ENCODE assay signal across 17 cellular contexts in the genomic region with DNA sequence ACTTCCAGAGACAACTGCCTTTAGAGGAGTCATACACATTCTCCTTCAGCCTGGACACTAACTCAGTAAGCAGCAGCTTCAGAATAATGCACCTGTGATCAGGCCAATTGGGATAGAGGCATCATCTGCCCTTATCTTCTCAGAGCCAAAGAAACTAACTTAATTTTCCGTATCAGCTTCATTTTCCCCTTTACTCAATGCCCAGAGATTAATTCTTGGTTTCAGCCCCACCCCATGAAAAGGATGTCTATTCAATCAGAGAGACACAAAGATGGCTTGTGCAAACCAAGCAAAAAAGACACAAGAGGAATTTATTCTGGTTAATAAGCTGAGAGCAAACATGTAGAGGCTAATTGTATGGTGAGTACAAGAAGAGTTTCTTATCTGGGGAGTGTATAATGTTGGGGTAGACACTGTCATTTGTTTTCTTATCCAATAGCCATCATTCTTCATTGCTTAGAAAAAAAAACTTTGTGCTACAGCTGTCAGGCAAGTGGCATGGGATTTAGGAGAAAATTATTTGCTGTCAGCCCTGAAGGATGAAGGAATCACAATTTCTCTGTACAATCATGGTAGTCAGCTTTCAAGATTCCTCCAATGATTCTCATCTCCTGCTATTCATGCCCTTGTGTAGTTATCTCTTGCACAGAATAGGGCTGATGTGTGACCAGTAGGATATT. TPM values are rescaled to one million over a fixed set of nuclear protein-coding genes. Genes with fewer than 3 reads are reported as not detected.
DNase-seq lines count a peak whose midpoint lies in the region; ATAC-seq and TF ChIP-seq lines count a peak whose summit lies in the region.
"Had no signal": no experiment of that assay in that cellular context is flagged by ENCODE, and none has a peak within 500 bp of the region (broad histone marks: within the 10 kb centered on the region; RNA-seq: fewer than 3 reads in every experiment).

No MANE protein-coding gene starts in this region.

- no peaks in the 10 kb centered on the region for H3K27me3 Mint-ChIP-seq in WTC11 (ENCODE audit: low read depth)

- H3K27ac Mint-ChIP-seq in WTC11: no peak overlapping the region
- H3K27ac Mint-ChIP-seq: CD14-positive monocyte; CD4-positive, alpha-beta memory T cell; CD4-positive, CD25-positive, alpha-beta regulatory T cell had no signal

- POLR2A ChIA-PET in WTC11 (lab: Charles Lee): no interaction called here

- DNase-seq in NCI-H146 (lab: John Stamatoyannopoulos, UW) (peak; percentile 63), midbrain (lab: John Stamatoyannopoulos, UW) (peak; percentile 2), pons (ENCODE audit: low spot score) (peak; percentile 62), WTC11 (ENCODE audit: low spot score) (no peak), epidermal melanocyte (ENCODE audit: insufficient read length, low spot score) (no peak)
- no peak for DNase-seq in activated CD8-positive, alpha-beta memory T cell treated with anti-CD3 and anti-CD28 coated beads for 24 hours
- DNase-seq: 8988T; ACHN; BE2C; C1 segment of cervical spinal cord; Caco-2; Calu3; CD4-positive, alpha-beta memory T cell; CD4-positive, CD25-positive, alpha-beta regulatory T cell; GF-D8 had no signal

- peaks cover 12% of the 10 kb centered on the region for H3K4me1 Mint-ChIP-seq in WTC11
- H3K4me1 Mint-ChIP-seq: CD14-positive monocyte had no signal

- H3K9me3 Mint-ChIP-seq in WTC11: no peaks in the 10 kb centered on the region
- H3K9me3 Mint-ChIP-seq: CD14-positive monocyte; CD4-positive, CD25-positive, alpha-beta regulatory T cell had no signal

- no peak overlapping the region for H3K4me3 Mint-ChIP-seq in WTC11
- H3K4me3 Mint-ChIP-seq: CD14-positive monocyte; CD4-positive, alpha-beta memory T cell; CD4-positive, CD25-positive, alpha-beta regulatory T cell had no signal

- H3K36me3 Mint-ChIP-seq in WTC11: no peaks in the 10 kb centered on the region
- H3K36me3 Mint-ChIP-seq: CD14-positive monocyte; CD4-positive, alpha-beta memory T cell; CD4-positive, CD25-positive, alpha-beta regulatory T cell had no signal

- TF ChIP-seq CTCF in WTC11 (IDR thresholded peaks at IDR 0.05): no peak

- CTCF ChIA-PET in WTC11 (lab: Charles Lee): no interaction called here

- no peak for ATAC-seq in WTC11

TF ChIP-seq in WTC11, 78 proteins besides CTCF, POLR2A, EP300 and RAD21:
- TF ChIP-seq ZNF138 (CRISPR knock-in tag; conservative IDR thresholded peaks at IDR 0.05) (no peak), TEAD1 (CRISPR knock-in tag; IDR thresholded peaks at IDR 0.05) (no peak), ZNF219 (CRISPR knock-in tag; IDR thresholded peaks at IDR 0.05; ENCODE audit: borderline replicate concordance) (no peak), GRHL2 (CRISPR knock-in tag; IDR thresholded peaks at IDR 0.05; ENCODE audit: insufficient replicate concordance, severe bottlenecking) (no peak), RORB (CRISPR knock-in tag; IDR thresholded peaks at IDR 0.05) (no peak), MXD4 (CRISPR knock-in tag; IDR thresholded peaks at IDR 0.05; ENCODE audit: borderline replicate concordance) (no peak), ETV6 (CRISPR knock-in tag; IDR thresholded peaks at IDR 0.05) (no peak), ATF2 (CRISPR knock-in tag; IDR thresholded peaks at IDR 0.05; ENCODE audit: borderline replicate concordance, low read depth) (no peak)
- TF ChIP-seq, protein P1, sequence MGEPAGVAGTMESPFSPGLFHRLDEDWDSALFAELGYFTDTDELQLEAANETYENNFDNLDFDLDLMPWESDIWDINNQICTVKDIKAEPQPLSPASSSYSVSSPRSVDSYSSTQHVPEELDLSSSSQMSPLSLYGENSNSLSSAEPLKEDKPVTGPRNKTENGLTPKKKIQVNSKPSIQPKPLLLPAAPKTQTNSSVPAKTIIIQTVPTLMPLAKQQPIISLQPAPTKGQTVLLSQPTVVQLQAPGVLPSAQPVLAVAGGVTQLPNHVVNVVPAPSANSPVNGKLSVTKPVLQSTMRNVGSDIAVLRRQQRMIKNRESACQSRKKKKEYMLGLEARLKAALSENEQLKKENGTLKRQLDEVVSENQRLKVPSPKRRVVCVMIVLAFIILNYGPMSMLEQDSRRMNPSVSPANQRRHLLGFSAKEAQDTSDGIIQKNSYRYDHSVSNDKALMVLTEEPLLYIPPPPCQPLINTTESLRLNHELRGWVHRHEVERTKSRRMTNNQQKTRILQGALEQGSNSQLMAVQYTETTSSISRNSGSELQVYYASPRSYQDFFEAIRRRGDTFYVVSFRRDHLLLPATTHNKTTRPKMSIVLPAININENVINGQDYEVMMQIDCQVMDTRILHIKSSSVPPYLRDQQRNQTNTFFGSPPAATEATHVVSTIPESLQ (CRISPR knock-in tag; IDR thresholded peaks at IDR 0.05): no peak

RNA-seq across cellular contexts. Expression of gene CCSER2, which starts 38.7 kb away (rescaled TPM):
- 21.4 to 30.6 TPM (median 22.7 TPM) in 3 replicates for total RNA-seq in WTC11 (2021)

RNA-seq across cellular contexts. Expression of gene RGR, which starts 44.8 kb away (rescaled TPM):
- total RNA-seq in WTC11 (2021): not detected in 3 replicates
- total RNA-seq: A673; Caco-2; Calu3; CD4-positive, alpha-beta memory T cell; CD4-positive, CD25-positive, alpha-beta regulatory T cell had no signal

RNA-seq across cellular contexts. Expression of gene LRIT1, which starts 48.3 kb away (rescaled TPM):
- total RNA-seq in WTC11 (2021): not detected in 3 replicates
- total RNA-seq: A673; Caco-2; Calu3; CD4-positive, alpha-beta memory T cell; CD4-positive, CD25-positive, alpha-beta regulatory T cell had no signal

Comparison
In these comparisons a context has a peak if more than half of its experiments do, and no peak if none do; other contexts are left out.
1. DNase-seq: peak in NCI-H146 (single experiment), midbrain (single experiment) and pons (single experiment); none in WTC11 (single experiment), activated CD8-positive, alpha-beta memory T cell treated with anti-CD3 and anti-CD28 coated beads for 24 hours (single experiment) and epidermal melanocyte (single experiment).